Comparison of ENCODE assay signal across 23 cellular contexts in the genomic region with DNA sequence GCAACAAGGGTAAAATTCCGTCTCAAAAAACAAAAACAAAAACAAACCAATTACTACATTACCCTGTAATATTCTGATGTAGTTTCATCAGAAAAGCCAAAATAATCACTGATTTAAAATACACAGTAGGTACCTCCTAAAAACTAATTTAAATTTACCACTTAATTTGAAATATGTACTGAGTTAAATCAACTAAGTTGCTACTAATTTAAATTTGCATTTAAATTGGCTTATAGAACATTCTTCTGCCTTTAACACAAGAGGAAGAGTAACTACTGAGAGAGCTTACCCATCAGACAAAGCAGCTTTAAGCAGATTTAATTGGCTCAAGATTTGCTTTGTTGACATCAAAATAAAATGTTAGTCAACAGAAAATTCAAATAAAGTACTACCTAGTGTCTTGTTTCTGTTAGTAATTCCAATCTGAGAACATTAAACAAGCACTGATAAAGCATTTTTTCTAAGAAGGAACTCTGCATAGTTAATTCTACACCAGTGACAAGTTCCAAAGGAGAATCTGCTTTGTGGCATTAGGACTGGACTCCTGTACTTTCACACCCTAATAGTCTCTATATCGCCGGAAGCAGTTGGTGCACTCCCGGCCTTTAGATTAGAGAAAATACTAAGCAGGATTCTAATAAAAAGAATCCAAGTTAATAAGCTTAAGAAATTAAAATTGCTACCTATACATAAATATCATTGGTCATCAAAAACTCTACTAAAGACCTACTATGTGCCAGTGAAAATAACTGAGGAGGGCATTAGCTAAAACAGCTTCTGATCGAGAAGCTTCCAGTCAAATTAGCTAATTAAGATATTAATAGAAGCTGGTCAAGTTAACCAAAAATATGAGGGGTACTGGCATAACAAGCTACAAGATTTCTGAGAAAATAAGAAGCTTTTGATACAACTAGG. TPM values are rescaled to one million over a fixed set of nuclear protein-coding genes. Genes with fewer than 3 reads are reported as not detected.
DNase-seq lines count a peak whose midpoint lies in the region; ATAC-seq, FAIRE-seq and TF ChIP-seq lines count a peak whose summit lies in the region.
"Had no signal": no experiment of that assay in that cellular context is flagged by ENCODE, and none has a peak within 500 bp of the region (broad histone marks: within the 10 kb centered on the region; RNA-seq: fewer than 3 reads in every experiment).

No MANE protein-coding gene starts in this region.

- WGBS in A549 (ENCODE audit: missing lambda C conversion rate), result 88% methylated on average over 5 of the region's 5 CpGs

- no peak overlapping the region for H2AFZ ChIP-seq in PC-3 (ENCODE audit: low read length)

- no peaks in the 10 kb centered on the region for H3K27me3 ChIP-seq in PC-3 (ENCODE audit: low read length)
- H3K27me3 ChIP-seq: BLaER1 had no signal

- no peak for TF ChIP-seq RAD21 in A549 (conservative IDR thresholded peaks at IDR 0.05 in 1 of 2, IDR thresholded peaks at IDR 0.05 in 1 of 2)

- H3K9ac ChIP-seq in PC-3 (ENCODE audit: low read length), result no peak overlapping the region
- H3K9ac ChIP-seq: BLaER1, SK-N-SH had no signal

- no TSS peak for BruUV-seq in PC-3 (replicated peaks; lab: Mats Ljungman, UMichigan)

- H4K20me1 ChIP-seq in PC-3 (ENCODE audit: low read length), result peaks cover 26% of the 10 kb centered on the region

- no peak for TF ChIP-seq EP300 in A549 (IDR thresholded peaks at IDR 0.05)

- intact Hi-C loops in PC-3 (cut with micrococcal nuclease), result loop anchor here (5.0 kb wide), 1 partner anchor 43 kb away; no protein-coding TSS in a partner anchor
- intact Hi-C loops in mucosa of descending colon (cut with DNase I, micrococcal nuclease), result no loop called here

- H3K4me3 ChIP-seq in A549, result no peak overlapping the region
- H3K4me3 ChIP-seq in PC-3 (ENCODE audit: low read length), result no peak overlapping the region
- no peak overlapping the region for H3K4me3 ChIP-seq in mucosa of descending colon
- H3K4me3 ChIP-seq: BLaER1, GM12878 had no signal

- H3K36me3 ChIP-seq in PC-3 (ENCODE audit: low read depth, low read length), result no peaks in the 10 kb centered on the region
- no peaks in the 10 kb centered on the region for H3K36me3 ChIP-seq in mucosa of descending colon (ENCODE audit: low read depth)

- no peak for TF ChIP-seq CTCF in A549 (IDR thresholded peaks at IDR 0.05)
- no peak for TF ChIP-seq CTCF in PC-3 (conservative IDR thresholded peaks at IDR 0.05; ENCODE audit: low read depth, low read length)
- no peak for TF ChIP-seq CTCF in mucosa of descending colon (IDR thresholded peaks at IDR 0.05)

- H3K9me3 ChIP-seq in A549, result no peaks in the 10 kb centered on the region
- no peaks in the 10 kb centered on the region for H3K9me3 ChIP-seq in PC-3 (ENCODE audit: low read length)
- no peaks in the 10 kb centered on the region for H3K9me3 ChIP-seq in mucosa of descending colon
- H3K9me3 ChIP-seq: BLaER1, SK-N-SH had no signal

- no peak for TF ChIP-seq POLR2A in A549 (IDR thresholded peaks at IDR 0.05; ENCODE audit: low read length)

- H3K27ac ChIP-seq in A549 (no peak overlapping the region), PC-3 (ENCODE audit: low read length) (peak overlapping the region; percentile 32), epithelial cell of prostate (peak overlapping the region; percentile 12)
- H3K27ac ChIP-seq: BLaER1 had no signal

- H3K4me1 ChIP-seq in A549, result peaks cover 45% of the 10 kb centered on the region
- H3K4me1 ChIP-seq in PC-3 (ENCODE audit: insufficient read depth, low read length), result peaks cover 11% of the 10 kb centered on the region; the same call in 1 of the 2 replicates
- H3K4me1 ChIP-seq in mucosa of descending colon (ENCODE audit: low read depth), result peaks cover 14% of the 10 kb centered on the region

- H3K4me2 ChIP-seq in A549, result peak overlapping the region; percentile 12; the same call in 1 of the 3 replicates
- H3K4me2 ChIP-seq in PC-3 (ENCODE audit: low read length), result no peak overlapping the region
- H3K4me2 ChIP-seq: BLaER1, SK-N-SH had no signal

- no peak for FAIRE-seq in A549 (lab: Jason Lieb, UNC)
- FAIRE-seq: A204.1, GM12878, HTR-8/SVneo had no signal

- DNase-seq in A549 (ENCODE audit: low read depth in 1 of 2, low spot score in 1 of 2) (no peak), PC-3 (no peak), epithelial cell of prostate (ENCODE audit: low read depth, low spot score) (no peak), mucosa of descending colon (no peak), T1000 (lab: John Stamatoyannopoulos, UW) (no peak), NCI-H187 treated with DMSO at 0.1 percent for 48 hours (lab: John Stamatoyannopoulos, UW) (no peak)
- DNase-seq: Calu3; CD8-positive, alpha-beta T cell; EL; MM.1S; NCI-H1092; NCI-H1436 treated with DMSO at 0.1 percent for 48 hours; NCI-H2081; OCI-M1; SHP77 treated with DMSO at 0.1 percent for 48 hours; SK-N-SH had no signal

- H3K9me2 ChIP-seq in PC-3 (replicated peaks; ENCODE audit: low read length), result no peaks in the 10 kb centered on the region
- H3K9me2 ChIP-seq: SK-N-SH had no signal

- no peaks in the 10 kb centered on the region for H3F3A ChIP-seq in PC-3 (ENCODE audit: low read length, unreplicated experiment)

- peaks cover 99% of the 10 kb centered on the region for H3K79me2 ChIP-seq in PC-3 (ENCODE audit: low read length)

- POLR2A ChIA-PET in A549 (lab: Yijun Ruan, JAX) (no interaction called here), PC-3 (lab: Charles Lee; ENCODE audit: unreplicated experiment) (no interaction called here)

- CTCF ChIA-PET in A549 (lab: Yijun Ruan, JAX), result interaction anchor here (1.3 to 5.3 kb wide), 2 partner anchors 24 to 36 kb away, joined by 3 to 24 read pairs; no protein-coding TSS in a partner anchor
- CTCF ChIA-PET in PC-3 (lab: Charles Lee), result interaction anchor here (0.6 kb wide), 1 partner anchor 13 kb away, joined by 3 read pairs; no protein-coding TSS in a partner anchor

- ATAC-seq in A549, result no peak
- no peak for ATAC-seq in PC-3
- peak; percentile 61 for ATAC-seq in mucosa of descending colon
- no peak for ATAC-seq in HG03045 (IDR thresholded peaks at IDR 0.05; ENCODE audit: unreplicated experiment)
- ATAC-seq: CD8-positive, alpha-beta T cell; GM12878 had no signal

TF ChIP-seq in A549, 52 proteins besides CTCF, POLR2A, EP300 and RAD21:
- TF ChIP-seq, protein P1, sequence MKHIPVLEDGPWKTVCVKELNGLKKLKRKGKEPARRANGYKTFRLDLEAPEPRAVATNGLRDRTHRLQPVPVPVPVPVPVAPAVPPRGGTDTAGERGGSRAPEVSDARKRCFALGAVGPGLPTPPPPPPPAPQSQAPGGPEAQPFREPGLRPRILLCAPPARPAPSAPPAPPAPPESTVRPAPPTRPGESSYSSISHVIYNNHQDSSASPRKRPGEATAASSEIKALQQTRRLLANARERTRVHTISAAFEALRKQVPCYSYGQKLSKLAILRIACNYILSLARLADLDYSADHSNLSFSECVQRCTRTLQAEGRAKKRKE (CRISPR knock-in tag; IDR thresholded peaks at IDR 0.05; ENCODE audit: low read depth), result no peak
- TF ChIP-seq NFE2L2 (conservative IDR thresholded peaks at IDR 0.05; ENCODE audit: low read length) (no peak), HOXA7 (CRISPR knock-in tag; IDR thresholded peaks at IDR 0.05) (no peak), MAFK (IDR thresholded peaks at IDR 0.05; ENCODE audit: partially characterized antibody) (no peak), ESRRA (IDR thresholded peaks at IDR 0.05; ENCODE audit: borderline replicate concordance, low read length) (no peak), FOSL2 (IDR thresholded peaks at IDR 0.05) (no peak), FOSL2 (CRISPR knock-in tag; IDR thresholded peaks at IDR 0.05) (no peak), KDM1A (IDR thresholded peaks at IDR 0.05; ENCODE audit: low read depth) (no peak), HDAC2 (IDR thresholded peaks at IDR 0.05) (no peak), NR3C1 (IDR thresholded peaks at IDR 0.05) (no peak), MAZ (IDR thresholded peaks at IDR 0.05; ENCODE audit: borderline replicate concordance, low read depth, low read length) (no peak), RARB (CRISPR knock-in tag; IDR thresholded peaks at IDR 0.05) (no peak), CBX8 (IDR thresholded peaks at IDR 0.05) (no peak), POLR2AphosphoS2 (conservative IDR thresholded peaks at IDR 0.05; ENCODE audit: low read length) (no peak), NPAS2 (CRISPR knock-in tag; IDR thresholded peaks at IDR 0.05; ENCODE audit: borderline replicate concordance) (no peak), SMC3 (IDR thresholded peaks at IDR 0.05) (no peak)
- TF ChIP-seq, protein P2, sequence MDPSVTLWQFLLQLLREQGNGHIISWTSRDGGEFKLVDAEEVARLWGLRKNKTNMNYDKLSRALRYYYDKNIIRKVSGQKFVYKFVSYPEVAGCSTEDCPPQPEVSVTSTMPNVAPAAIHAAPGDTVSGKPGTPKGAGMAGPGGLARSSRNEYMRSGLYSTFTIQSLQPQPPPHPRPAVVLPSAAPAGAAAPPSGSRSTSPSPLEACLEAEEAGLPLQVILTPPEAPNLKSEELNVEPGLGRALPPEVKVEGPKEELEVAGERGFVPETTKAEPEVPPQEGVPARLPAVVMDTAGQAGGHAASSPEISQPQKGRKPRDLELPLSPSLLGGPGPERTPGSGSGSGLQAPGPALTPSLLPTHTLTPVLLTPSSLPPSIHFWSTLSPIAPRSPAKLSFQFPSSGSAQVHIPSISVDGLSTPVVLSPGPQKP (IDR thresholded peaks at IDR 0.05; ENCODE audit: low read depth, low read length), result no peak
- TF ChIP-seq, protein P3, sequence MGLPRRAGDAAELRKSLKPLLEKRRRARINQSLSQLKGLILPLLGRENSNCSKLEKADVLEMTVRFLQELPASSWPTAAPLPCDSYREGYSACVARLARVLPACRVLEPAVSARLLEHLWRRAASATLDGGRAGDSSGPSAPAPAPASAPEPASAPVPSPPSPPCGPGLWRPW (IDR thresholded peaks at IDR 0.05), result no peak

RNA-seq across cellular contexts. Expression of a gene that starts 8.4 kb away (rescaled TPM):
- polyA plus RNA-seq in A549 (2011; rRNA removed) (18.3 and 26.2 TPM in 2 replicates), A549 (2017; fragmentation: RNase III; extraction: RNeasy Plus Mini Kit Qiagen cat#74134 plus additional on column Dnase treatment) (17.9 to 18.2 TPM (median 18.0 TPM) in 3 replicates)
- polyA plus RNA-seq in A549 (2012; cell fraction: cytosol; rRNA removed), result 4.7 and 6.1 TPM in 2 replicates
- polyA plus RNA-seq in A549 (2012; cell fraction: nucleus; rRNA removed), result 8.1 and 10.5 TPM in 2 replicates
- polyA minus RNA-seq in A549 (2011; rRNA and poly(A)+ RNA removed), result 31.8 and 33.3 TPM in 2 replicates
- total RNA-seq in PC-3 (2014; rRNA removed) (17.5 and 17.8 TPM in 2 replicates), mucosa of descending colon (10 to 100 TPM; 48.4 to 57.7 (median 52.0) TPM)

RNA-seq across cellular contexts. Expression of a gene that starts 57.1 kb away (rescaled TPM):
- 8.5 and 11.2 TPM in 2 replicates for polyA plus RNA-seq in A549 (2011; rRNA removed)
- 7.0 and 9.9 TPM in 2 replicates for polyA plus RNA-seq in A549 (2012; cell fraction: cytosol; rRNA removed)
- polyA plus RNA-seq in A549 (2012; cell fraction: nucleus; rRNA removed), result 7.2 TPM in 2 replicates
- polyA plus RNA-seq in A549 (2017; fragmentation: RNase III; extraction: RNeasy Plus Mini Kit Qiagen cat#74134 plus additional on column Dnase treatment), result 7.5 to 11.4 TPM (median 9.4 TPM) in 3 replicates
- 11.4 and 11.6 TPM in 2 replicates for polyA minus RNA-seq in A549 (2011; rRNA and poly(A)+ RNA removed)
- 1.3 TPM in 2 replicates for total RNA-seq in PC-3 (2014; rRNA removed)
- total RNA-seq in mucosa of descending colon, result under 1 TPM in 1 of 3 donors, not detected in 2; 0.47 TPM
- total RNA-seq: CD8-positive, alpha-beta T cell; GM12878; H4; LHCN-M2 had no signal

Comparison
In these comparisons a context has a peak if more than half of its experiments do, and no peak if none do; other contexts are left out.
1. H3K27ac ChIP-seq: peak in PC-3 (single experiment) and epithelial cell of prostate (single experiment); none in A549 (0 of 2).